Comparison of ENCODE assay signal across 1 cellular context in genomic region chr21:29649370-29649963, GRCh38.
TF ChIP-seq lines count a peak whose summit lies in the region.

No MANE protein-coding gene starts in this region.

TF ChIP-seq in K562, 482 proteins besides CTCF, POLR2A, EP300 and RAD21 (continued from another document and continues in another):
- TF ChIP-seq, protein P1, sequence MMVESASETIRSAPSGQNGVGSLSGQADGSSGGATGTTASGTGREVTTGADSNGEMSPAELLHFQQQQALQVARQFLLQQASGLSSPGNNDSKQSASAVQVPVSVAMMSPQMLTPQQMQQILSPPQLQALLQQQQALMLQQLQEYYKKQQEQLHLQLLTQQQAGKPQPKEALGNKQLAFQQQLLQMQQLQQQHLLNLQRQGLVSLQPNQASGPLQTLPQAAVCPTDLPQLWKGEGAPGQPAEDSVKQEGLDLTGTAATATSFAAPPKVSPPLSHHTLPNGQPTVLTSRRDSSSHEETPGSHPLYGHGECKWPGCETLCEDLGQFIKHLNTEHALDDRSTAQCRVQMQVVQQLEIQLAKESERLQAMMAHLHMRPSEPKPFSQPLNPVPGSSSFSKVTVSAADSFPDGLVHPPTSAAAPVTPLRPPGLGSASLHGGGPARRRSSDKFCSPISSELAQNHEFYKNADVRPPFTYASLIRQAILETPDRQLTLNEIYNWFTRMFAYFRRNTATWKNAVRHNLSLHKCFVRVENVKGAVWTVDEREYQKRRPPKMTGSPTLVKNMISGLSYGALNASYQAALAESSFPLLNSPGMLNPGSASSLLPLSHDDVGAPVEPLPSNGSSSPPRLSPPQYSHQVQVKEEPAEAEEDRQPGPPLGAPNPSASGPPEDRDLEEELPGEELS (CRISPR knock-in tag; IDR thresholded peaks at IDR 0.05; ENCODE audit: borderline replicate concordance): no peak
- TF ChIP-seq ZBTB7A (IDR thresholded peaks at IDR 0.05; ENCODE audit: borderline replicate concordance, control insufficient read depth, low read depth, low read length) (no peak; the same call in 1 of the 2 replicates), ZNF134 (CRISPR knock-in tag; conservative IDR thresholded peaks at IDR 0.05) (no peak; the same call in 1 of the 2 replicates), BRCA1 (IDR thresholded peaks at IDR 0.05) (no peak), BRCA1 (CRISPR knock-in tag; IDR thresholded peaks at IDR 0.05) (no peak), SIX5 (IDR thresholded peaks at IDR 0.05; ENCODE audit: borderline replicate concordance in 1 of 2, insufficient read depth in 1 of 2, low read depth in 1 of 2, low read length in 2 of 2) (no peak), BCOR (IDR thresholded peaks at IDR 0.05) (no peak; the same call in 1 of the 2 replicates), EGR1 (conservative IDR thresholded peaks at IDR 0.05) (no peak), NFRKB (IDR thresholded peaks at IDR 0.05; ENCODE audit: low read depth) (peak; percentile 97), MYNN (IDR thresholded peaks at IDR 0.05) (peak; percentile 63), MYNN (CRISPR knock-in tag; IDR thresholded peaks at IDR 0.05) (no peak), NCOA1 (IDR thresholded peaks at IDR 0.05; ENCODE audit: low read depth) (peak; percentile 93), RBM34 (IDR thresholded peaks at IDR 0.05; ENCODE audit: borderline replicate concordance, insufficient read depth, low read length) (no peak), L3MBTL2 (IDR thresholded peaks at IDR 0.05) (peak; percentile 62), ZMIZ1 (IDR thresholded peaks at IDR 0.05; ENCODE audit: low read depth in 2 of 2, low read length in 2 of 2) (peak in 1 of 2 experiments; percentile 98; a peak in 2 of 4 replicates), TARDBP (IDR thresholded peaks at IDR 0.05) (no peak), ZKSCAN1 (IDR thresholded peaks at IDR 0.05; ENCODE audit: low read depth, low read length) (no peak), ZNF766 (CRISPR knock-in tag; conservative IDR thresholded peaks at IDR 0.05) (peak; percentile 16; the same call in 1 of the 2 replicates), ZBTB40 (IDR thresholded peaks at IDR 0.05) (no peak; the same call in 1 of the 2 replicates), ZBTB40 (CRISPR knock-in tag; IDR thresholded peaks at IDR 0.05) (no peak), REST (CRISPR knock-in tag; IDR thresholded peaks at IDR 0.05; ENCODE audit: low read depth) (no peak), BMI1 (IDR thresholded peaks at IDR 0.05; ENCODE audit: low read length) (no peak), XRCC5 (IDR thresholded peaks at IDR 0.05; ENCODE audit: low read depth, low read length) (no peak), FOXO4 (CRISPR knock-in tag; IDR thresholded peaks at IDR 0.05) (no peak), HNRNPUL1 (IDR thresholded peaks at IDR 0.05; ENCODE audit: low read length) (no peak), ZNF740 (CRISPR knock-in tag; IDR thresholded peaks at IDR 0.05) (no peak), ZNF740 (tag; IDR thresholded peaks at IDR 0.05) (no peak), HNRNPL (IDR thresholded peaks at IDR 0.05; ENCODE audit: low read depth, low read length) (no peak), ZNF77 (CRISPR knock-in tag; IDR thresholded peaks at IDR 0.05) (no peak)
- TF ChIP-seq, protein P2, sequence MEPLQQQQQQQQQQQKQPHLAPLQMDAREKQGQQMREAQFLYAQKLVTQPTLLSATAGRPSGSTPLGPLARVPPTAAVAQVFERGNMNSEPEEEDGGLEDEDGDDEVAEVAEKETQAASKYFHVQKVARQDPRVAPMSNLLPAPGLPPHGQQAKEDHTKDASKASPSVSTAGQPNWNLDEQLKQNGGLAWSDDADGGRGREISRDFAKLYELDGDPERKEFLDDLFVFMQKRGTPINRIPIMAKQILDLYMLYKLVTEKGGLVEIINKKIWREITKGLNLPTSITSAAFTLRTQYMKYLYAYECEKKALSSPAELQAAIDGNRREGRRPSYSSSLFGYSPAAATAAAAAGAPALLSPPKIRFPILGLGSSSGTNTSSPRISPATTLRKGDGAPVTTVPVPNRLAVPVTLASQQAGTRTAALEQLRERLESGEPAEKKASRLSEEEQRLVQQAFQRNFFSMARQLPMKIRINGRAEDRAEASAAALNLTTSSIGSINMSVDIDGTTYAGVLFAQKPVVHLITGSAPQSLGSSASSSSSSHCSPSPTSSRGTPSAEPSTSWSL (CRISPR knock-in tag; IDR thresholded peaks at IDR 0.05; ENCODE audit: borderline replicate concordance): no peak
- TF ChIP-seq, protein P3, sequence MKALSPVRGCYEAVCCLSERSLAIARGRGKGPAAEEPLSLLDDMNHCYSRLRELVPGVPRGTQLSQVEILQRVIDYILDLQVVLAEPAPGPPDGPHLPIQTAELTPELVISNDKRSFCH (CRISPR knock-in tag; IDR thresholded peaks at IDR 0.05): no peak
- TF ChIP-seq, protein P3 (tag; IDR thresholded peaks at IDR 0.05): peak; percentile 80
